Comparison of ENCODE assay signal across 1 cellular context in genomic region chr6:16180696-16181428, GRCh38.
TF ChIP-seq lines count a peak whose summit lies in the region.

No MANE protein-coding gene starts in this region.

TF ChIP-seq in WTC11, 78 proteins besides CTCF, POLR2A, EP300 and RAD21 (continued from another document):
- TF ChIP-seq ZNF425 (CRISPR knock-in tag; conservative IDR thresholded peaks at IDR 0.05) (no peak), TCF7 (CRISPR knock-in tag; IDR thresholded peaks at IDR 0.05; ENCODE audit: low read depth) (no peak), TEAD1 (CRISPR knock-in tag; IDR thresholded peaks at IDR 0.05) (no peak), FOXK1 (CRISPR knock-in tag; IDR thresholded peaks at IDR 0.05) (no peak), ZNF219 (CRISPR knock-in tag; IDR thresholded peaks at IDR 0.05; ENCODE audit: borderline replicate concordance) (no peak), JAZF1 (CRISPR knock-in tag; IDR thresholded peaks at IDR 0.05) (no peak), ELF4 (CRISPR knock-in tag; IDR thresholded peaks at IDR 0.05; ENCODE audit: low read depth) (no peak), NR2C2 (CRISPR knock-in tag; IDR thresholded peaks at IDR 0.05) (no peak), E2F1 (CRISPR knock-in tag; IDR thresholded peaks at IDR 0.05) (no peak)
